8 cellular contexts compared by ENCODE assay signal in the genomic region with DNA sequence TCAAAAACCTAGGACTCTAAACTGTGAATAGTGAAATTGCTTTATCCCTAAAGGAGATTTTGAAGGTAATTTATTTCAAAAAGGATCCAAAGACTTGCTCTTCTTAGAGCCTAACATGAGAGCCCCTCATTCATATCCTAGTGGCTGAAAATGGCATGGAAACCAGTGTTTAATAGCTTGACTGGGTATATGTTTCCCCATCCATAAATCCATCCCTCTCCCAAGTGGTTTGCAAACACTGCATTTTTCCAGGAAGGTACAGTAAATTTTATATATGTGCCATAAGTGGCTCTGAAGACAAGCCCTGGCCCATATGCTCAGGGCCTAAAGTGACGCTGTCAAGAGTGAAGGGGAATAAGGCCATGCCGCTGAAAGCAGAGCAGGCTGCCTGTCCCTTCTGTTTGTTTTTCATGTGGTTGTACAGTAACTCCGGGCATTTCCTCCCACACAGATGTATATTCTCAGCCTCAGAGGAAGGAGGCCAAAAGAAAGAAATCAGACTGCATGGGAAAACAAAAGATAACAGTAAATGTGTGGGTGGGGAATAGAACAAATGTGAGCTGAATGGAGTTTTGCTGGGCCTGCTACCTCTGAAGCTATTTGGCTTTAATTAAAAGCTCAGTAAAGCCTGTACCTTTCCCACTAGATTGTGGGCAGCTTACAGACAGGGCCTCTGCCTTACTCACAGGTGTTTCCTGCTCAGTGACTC.
DNase-seq lines count a peak whose midpoint lies in the region; ATAC-seq and FAIRE-seq lines count a peak whose summit lies in the region.

No MANE protein-coding gene starts in this region.

- H3K4me1 Mint-ChIP-seq in naive B cell: peaks cover 17 to 29% (median 24%) of the 10 kb centered on the region in 3 donors
- no peaks in the 10 kb centered on the region for H3K4me1 Mint-ChIP-seq in activated naive CD4-positive, alpha-beta T cell treated with anti-CD3 and anti-CD28 coated beads, Interleukin-2, amount 10 ng/mL, durations not matched to agents 7 days and 5 days

- ATAC-seq in GM19351 (IDR thresholded peaks at IDR 0.05; ENCODE audit: unreplicated experiment): peak; percentile 90
- peak; percentile 91 for ATAC-seq in HG03025 (IDR thresholded peaks at IDR 0.05; ENCODE audit: low FRiP score, unreplicated experiment)
- peak; percentile 62 to 69 for ATAC-seq in naive B cell (ENCODE audit: low read depth in 2 of 2)

- no peak for FAIRE-seq in urothelium cell line (lab: Jason Lieb, UNC)

- no peaks in the 10 kb centered on the region for H3K27me3 Mint-ChIP-seq in naive B cell
- H3K27me3 Mint-ChIP-seq in activated naive CD4-positive, alpha-beta T cell treated with anti-CD3 and anti-CD28 coated beads, Interleukin-2, amount 10 ng/mL, durations not matched to agents 7 days and 5 days: no peaks in the 10 kb centered on the region

- peak; percentile 89 for DNase-seq in amniotic epithelial cell (ENCODE audit: low read depth)
- no peak for DNase-seq in naive B cell
- no peak for DNase-seq in urothelium cell line (ENCODE audit: low spot score)
- no peak for DNase-seq in NCI-H2029 treated with DMSO at 0.1 percent for 48 hours (lab: John Stamatoyannopoulos, UW)
- no peak for DNase-seq in C1 segment of cervical spinal cord (lab: John Stamatoyannopoulos, UW)
- no peak for DNase-seq in activated naive CD4-positive, alpha-beta T cell treated with anti-CD3 and anti-CD28 coated beads, Interleukin-2, amount 10 ng/mL, durations not matched to agents 7 days and 5 days

- CTCF ChIA-PET in activated naive CD4-positive, alpha-beta T cell treated with anti-CD3 and anti-CD28 coated beads, Interleukin-2, amount 10 ng/mL, durations not matched to agents 7 days and 5 days (lab: Charles Lee): no interaction called here

- peaks cover 0 to under 1% (median 0%) of the 10 kb centered on the region in 7 donors for H3K9me3 Mint-ChIP-seq in naive B cell
- no peaks in the 10 kb centered on the region for H3K9me3 Mint-ChIP-seq in activated naive CD4-positive, alpha-beta T cell treated with anti-CD3 and anti-CD28 coated beads, Interleukin-2, amount 10 ng/mL, durations not matched to agents 7 days and 5 days

- H3K27ac Mint-ChIP-seq in naive B cell: peak overlapping the region in 5 of 6 donors; percentile 39 to 94 (median 53)
- no peak overlapping the region for H3K27ac Mint-ChIP-seq in activated naive CD4-positive, alpha-beta T cell treated with anti-CD3 and anti-CD28 coated beads, Interleukin-2, amount 10 ng/mL, durations not matched to agents 7 days and 5 days

- peak overlapping the region in 5 of 8 donors; percentile 10 to 79 (median 48) for H3K4me3 Mint-ChIP-seq in naive B cell
- H3K4me3 Mint-ChIP-seq in activated naive CD4-positive, alpha-beta T cell treated with anti-CD3 and anti-CD28 coated beads, Interleukin-2, amount 10 ng/mL, durations not matched to agents 7 days and 5 days: no peak overlapping the region

- H3K36me3 Mint-ChIP-seq in naive B cell: no peaks in the 10 kb centered on the region
- H3K36me3 Mint-ChIP-seq in activated naive CD4-positive, alpha-beta T cell treated with anti-CD3 and anti-CD28 coated beads, Interleukin-2, amount 10 ng/mL, durations not matched to agents 7 days and 5 days: no peaks in the 10 kb centered on the region
